8 cellular contexts compared by ENCODE assay signal in the genomic region with DNA sequence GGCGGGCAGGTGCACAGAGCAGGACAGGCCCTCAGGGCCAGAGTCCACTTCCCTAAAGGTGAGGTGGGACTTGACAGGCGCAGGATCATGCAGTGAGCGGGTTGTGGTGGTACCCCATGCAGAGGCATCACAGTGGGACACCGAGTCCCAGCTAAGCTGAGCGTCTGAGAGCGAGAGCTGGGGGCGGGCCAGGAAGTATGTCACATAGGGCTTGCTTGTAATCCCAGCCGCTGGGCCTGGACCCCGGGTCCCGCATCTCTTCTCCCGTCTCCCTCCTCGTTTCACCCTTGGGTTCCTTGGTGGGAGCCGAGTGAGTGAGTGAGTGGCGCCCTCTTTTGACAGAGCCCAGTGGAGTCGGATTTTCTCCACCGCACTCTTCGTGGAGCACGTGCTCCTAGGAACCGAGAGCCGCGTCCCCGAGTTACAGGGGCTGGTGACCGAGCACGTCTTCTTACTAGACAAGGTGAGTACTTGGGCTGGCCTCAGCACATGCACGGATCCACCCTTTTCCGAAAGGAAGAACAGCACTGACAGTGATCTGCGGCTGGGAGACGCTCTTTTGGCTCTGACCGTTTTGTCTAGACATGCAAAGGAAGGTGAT. TPM values are rescaled to one million over a fixed set of nuclear protein-coding genes. Genes with fewer than 3 reads are reported as not detected.
DNase-seq lines count a peak whose midpoint lies in the region; ATAC-seq, FAIRE-seq and TF ChIP-seq lines count a peak whose summit lies in the region.

No MANE protein-coding gene starts in this region.

- no peaks in the 10 kb centered on the region for H3K27me3 ChIP-seq in GM06990 (replicated peaks; ENCODE audit: control insufficient read depth, insufficient read depth, low read length)
- H3K27me3 ChIP-seq in MM.1S (replicated peaks; ENCODE audit: insufficient read depth, low read length) = no peaks in the 10 kb centered on the region
- H3K27me3 ChIP-seq in brain microvascular endothelial cell (replicated peaks) = no peaks in the 10 kb centered on the region
- H3K27me3 ChIP-seq in naive thymus-derived CD4-positive, alpha-beta T cell (ENCODE audit: control insufficient read depth in 2 of 2, insufficient read depth in 2 of 2, low read length in 2 of 2) = no peaks in the 10 kb centered on the region

- H3K4me3 ChIP-seq in GM06990 (replicated peaks; ENCODE audit: low read depth, low read length) (no peak overlapping the region), MM.1S (ENCODE audit: low read length) (no peak overlapping the region), brain microvascular endothelial cell (ENCODE audit: low read depth, low read length) (no peak overlapping the region)
- H3K4me3 ChIP-seq in naive thymus-derived CD4-positive, alpha-beta T cell (ENCODE audit: low read length) = no peak overlapping the region

- peak; percentile 6 for ATAC-seq in naive thymus-derived CD4-positive, alpha-beta T cell
- no peak for ATAC-seq in GM19455 (IDR thresholded peaks at IDR 0.05; ENCODE audit: unreplicated experiment)

- H3K27ac ChIP-seq in MM.1S (ENCODE audit: low read length) (no peak overlapping the region), brain microvascular endothelial cell (no peak overlapping the region)
- no peak overlapping the region for H3K27ac ChIP-seq in naive thymus-derived CD4-positive, alpha-beta T cell (ENCODE audit: low read depth, low read length)

- no peak overlapping the region for H3K9ac ChIP-seq in MM.1S (ENCODE audit: low read length)

- in situ Hi-C loops in brain microvascular endothelial cell (cut with HindIII; ENCODE audit: low pct_ligation_motif_present, low sequenced_read_pairs) = no loop called here

- H3K4me1 ChIP-seq in MM.1S (ENCODE audit: low read length) = no peaks in the 10 kb centered on the region
- no peaks in the 10 kb centered on the region for H3K4me1 ChIP-seq in naive thymus-derived CD4-positive, alpha-beta T cell (ENCODE audit: control insufficient read depth in 2 of 2, insufficient read depth in 2 of 2, low read length in 2 of 2)

- POLR2A ChIA-PET in naive thymus-derived CD4-positive, alpha-beta T cell (lab: Charles Lee) = no interaction called here

- FAIRE-seq in GM19239 (lab: Jason Lieb, UNC) = no peak

- H3K79me2 ChIP-seq in MM.1S (ENCODE audit: low read length) = no peaks in the 10 kb centered on the region

- H3K9me3 Mint-ChIP-seq in naive thymus-derived CD4-positive, alpha-beta T cell = no peaks in the 10 kb centered on the region

- H2AFZ ChIP-seq in MM.1S (ENCODE audit: low read length) = no peak overlapping the region

- no peaks in the 10 kb centered on the region for H3F3A ChIP-seq in MM.1S (ENCODE audit: insufficient read depth, low read length)

- H3K4me1 Mint-ChIP-seq in naive thymus-derived CD4-positive, alpha-beta T cell = no peaks in the 10 kb centered on the region

- H3K27ac Mint-ChIP-seq in naive thymus-derived CD4-positive, alpha-beta T cell = peak overlapping the region in 1 of 9 donors; percentile 9

- H3K27me3 Mint-ChIP-seq in naive thymus-derived CD4-positive, alpha-beta T cell = no peaks in the 10 kb centered on the region

- no peaks in the 10 kb centered on the region for H4K20me1 ChIP-seq in MM.1S (ENCODE audit: insufficient read depth, low read length)

- H3K9me2 ChIP-seq in MM.1S (replicated peaks; ENCODE audit: insufficient read depth, low read length) = no peaks in the 10 kb centered on the region

- intact Hi-C loops in naive thymus-derived CD4-positive, alpha-beta T cell (cut with micrococcal nuclease) = no loop called here

- peaks cover 18 to 65% (median 45%) of the 10 kb centered on the region in 5 donors for H3K36me3 Mint-ChIP-seq in naive thymus-derived CD4-positive, alpha-beta T cell

- no peaks in the 10 kb centered on the region for H3K9me3 ChIP-seq in MM.1S (replicated peaks; ENCODE audit: insufficient read depth, low read length)
- no peaks in the 10 kb centered on the region for H3K9me3 ChIP-seq in naive thymus-derived CD4-positive, alpha-beta T cell (ENCODE audit: control insufficient read depth in 2 of 3, low read length in 3 of 3)

- H3K4me2 ChIP-seq in MM.1S (ENCODE audit: low read depth, low read length) = no peak overlapping the region

- CTCF ChIA-PET in naive thymus-derived CD4-positive, alpha-beta T cell (lab: Charles Lee) = no interaction called here

- H3K36me3 ChIP-seq in GM06990 (ENCODE audit: control insufficient read depth, insufficient read depth, low read length) (peaks cover 50% of the 10 kb centered on the region), MM.1S (replicated peaks; ENCODE audit: insufficient read depth, low read length) (peaks cover 4% of the 10 kb centered on the region; the same call in 1 of the 2 replicates), brain microvascular endothelial cell (replicated peaks) (peaks cover 64% of the 10 kb centered on the region)
- peaks cover 46 to 96% (median 61%) of the 10 kb centered on the region in 3 experiments for H3K36me3 ChIP-seq in naive thymus-derived CD4-positive, alpha-beta T cell (ENCODE audit: control insufficient read depth in 2 of 3, insufficient read depth in 3 of 3, low read length in 3 of 3)

- DNase-seq in GM06990 (ENCODE audit: extremely low read depth, insufficient read length) = no peak
- no peak for DNase-seq in MM.1S
- no peak for DNase-seq in brain microvascular endothelial cell
- peak in 1 of 9 donors; percentile 14 for DNase-seq in naive thymus-derived CD4-positive, alpha-beta T cell
- no peak for DNase-seq in NCI-H1105 (lab: John Stamatoyannopoulos, UW)
- DNase-seq in NK-92 treated with Interleukin-12 subunit alpha and Interleukin-12 subunit beta, amount 100 ng/mL, for 24 hours (lab: John Stamatoyannopoulos, UW) = no peak
- DNase-seq in GM19239 (ENCODE audit: insufficient read length, low spot score) = no peak

- TF ChIP-seq CTCF in GM06990 (IDR thresholded peaks at IDR 0.05; ENCODE audit: insufficient read depth, low read length, poor library complexity, severe bottlenecking) = peak; percentile 14
- TF ChIP-seq CTCF in MM.1S (IDR thresholded peaks at IDR 0.05; ENCODE audit: low read length) = peak; percentile 24
- peak; percentile 69 for TF ChIP-seq CTCF in brain microvascular endothelial cell (IDR thresholded peaks at IDR 0.05; ENCODE audit: low read depth, low read length, missing control alignments)

- no peak overlapping the region for H3K4me3 Mint-ChIP-seq in naive thymus-derived CD4-positive, alpha-beta T cell

RNA-seq across cellular contexts. Expression of gene ENDOV, which starts 50.8 kb away (rescaled TPM):
- total RNA-seq in naive thymus-derived CD4-positive, alpha-beta T cell = 10 to 100 TPM; 20.3 to 26.5 (median 21.7) TPM
- 1 to 10 TPM; 7.5 to 8.7 TPM for polyA plus RNA-seq in naive thymus-derived CD4-positive, alpha-beta T cell

Comparison
In these comparisons a context has a peak if more than half of its experiments do, and no peak if none do; other contexts are left out.
1. CTCF ChIP-seq: peak in every context shown above with its lines; median percentile 69 in brain microvascular endothelial cell; 24 in MM.1S; 14 in GM06990.